ENCODE assay signal across 1 cellular context in the genomic region with DNA sequence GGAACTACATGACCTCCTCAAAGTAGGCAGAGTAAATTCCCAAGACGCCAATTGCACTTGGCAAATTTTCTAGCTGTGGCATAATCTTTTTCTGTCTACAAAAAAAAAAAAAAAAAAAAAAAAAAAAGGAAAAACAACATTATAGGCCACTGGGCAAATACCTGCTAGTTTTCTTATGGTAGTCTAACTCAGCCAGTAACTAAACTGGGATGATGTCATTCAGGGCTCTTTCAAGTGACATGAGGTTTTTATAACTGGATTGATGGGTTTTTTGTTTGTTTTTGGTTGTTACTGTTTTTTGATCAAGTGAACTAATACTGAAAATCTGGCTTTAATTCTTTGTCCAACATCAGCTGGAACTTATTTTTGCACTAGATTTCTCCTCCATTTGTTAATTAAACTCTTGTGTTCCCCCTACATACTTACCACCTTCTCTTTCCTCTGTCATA.
TF ChIP-seq lines count a peak whose summit lies in the region.

No MANE protein-coding gene starts in this region.

TF ChIP-seq in A549, 52 proteins besides CTCF, POLR2A, EP300 and RAD21:
- TF ChIP-seq PHF8 (IDR thresholded peaks at IDR 0.05; ENCODE audit: borderline replicate concordance, low read depth) (no peak), ZFP36 (IDR thresholded peaks at IDR 0.05; ENCODE audit: borderline replicate concordance, partially characterized antibody) (no peak), SREBF2 (IDR thresholded peaks at IDR 0.05) (no peak), FOXS1 (CRISPR knock-in tag; IDR thresholded peaks at IDR 0.05) (no peak), GATA3 (IDR thresholded peaks at IDR 0.05; ENCODE audit: borderline replicate concordance) (no peak), FOSB (CRISPR knock-in tag; IDR thresholded peaks at IDR 0.05) (no peak), RCOR1 (IDR thresholded peaks at IDR 0.05; ENCODE audit: low read depth, low read length) (no peak), HOXA7 (CRISPR knock-in tag; IDR thresholded peaks at IDR 0.05) (no peak), PBX3 (IDR thresholded peaks at IDR 0.05) (no peak), POLR2AphosphoS2 (conservative IDR thresholded peaks at IDR 0.05; ENCODE audit: low read length) (no peak), TP53 (CRISPR knock-in tag; IDR thresholded peaks at IDR 0.05) (no peak), BHLHE40 (IDR thresholded peaks at IDR 0.05; ENCODE audit: low read depth, low read length) (no peak), NFE2L2 (conservative IDR thresholded peaks at IDR 0.05; ENCODE audit: low read length) (no peak), NR3C1 (IDR thresholded peaks at IDR 0.05) (no peak), SMC3 (IDR thresholded peaks at IDR 0.05) (no peak), ZNF302 (CRISPR knock-in tag; IDR thresholded peaks at IDR 0.05) (no peak), MAFK (IDR thresholded peaks at IDR 0.05; ENCODE audit: partially characterized antibody) (no peak), CBX2 (IDR thresholded peaks at IDR 0.05; ENCODE audit: borderline replicate concordance, low read depth) (no peak)
- TF ChIP-seq, protein P1, sequence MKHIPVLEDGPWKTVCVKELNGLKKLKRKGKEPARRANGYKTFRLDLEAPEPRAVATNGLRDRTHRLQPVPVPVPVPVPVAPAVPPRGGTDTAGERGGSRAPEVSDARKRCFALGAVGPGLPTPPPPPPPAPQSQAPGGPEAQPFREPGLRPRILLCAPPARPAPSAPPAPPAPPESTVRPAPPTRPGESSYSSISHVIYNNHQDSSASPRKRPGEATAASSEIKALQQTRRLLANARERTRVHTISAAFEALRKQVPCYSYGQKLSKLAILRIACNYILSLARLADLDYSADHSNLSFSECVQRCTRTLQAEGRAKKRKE (CRISPR knock-in tag; IDR thresholded peaks at IDR 0.05; ENCODE audit: low read depth), result no peak
